In the genomic region with DNA sequence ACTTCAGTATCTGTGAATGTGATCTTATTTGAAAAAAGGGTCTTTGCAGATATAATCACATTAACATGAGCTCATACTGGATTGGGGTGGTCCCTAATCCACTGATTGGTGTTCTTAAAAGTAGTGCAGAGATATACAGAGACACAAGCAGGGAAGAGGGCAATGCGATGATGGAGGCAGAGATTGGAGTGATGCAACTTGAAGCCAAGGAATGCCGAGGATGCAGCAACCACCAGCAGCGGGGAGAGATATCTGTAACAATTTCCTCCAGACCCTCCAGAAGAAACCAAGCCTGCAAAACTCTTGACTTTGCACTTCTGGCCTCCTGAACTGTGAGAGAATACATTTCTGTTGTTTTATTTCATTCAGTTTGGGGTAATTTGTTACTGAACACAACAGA, we compare ENCODE assay signal across 17 cellular contexts.
"Had no signal": no experiment of that assay in that cellular context is flagged by ENCODE, and none has a peak within 500 bp of the region (broad histone marks: within the 10 kb centered on the region; RNA-seq: fewer than 3 reads in every experiment).

No MANE protein-coding gene starts in this region.

- H3K4me3 Mint-ChIP-seq: activated CD8-positive, alpha-beta T cell treated with anti-CD3 and anti-CD28 coated beads for 36 hours; activated naive CD8-positive, alpha-beta T cell treated with anti-CD3 and anti-CD28 coated beads, Interleukin-2, amount 10 ng/mL, durations not matched to agents 7 days and 5 days; neural crest cell; stimulated activated naive CD8-positive, alpha-beta T cell treated with anti-CD3 and anti-CD28 coated beads, Interleukin-15, Interleukin-2, amounts not matched to agents 100 ng/mL and 50 ng/mL, for 24 hours had no signal

- H3K27ac ChIP-seq: cardiac muscle cell, coronary artery, left ventricle myocardium inferior, ovary, testis had no signal

- H3K4me3 ChIP-seq: cardiac muscle cell, coronary artery, left ventricle myocardium inferior, ovary, testis had no signal

- ATAC-seq: activated CD8-positive, alpha-beta T cell treated with anti-CD3 and anti-CD28 coated beads for 36 hours had no signal

- H3K36me3 ChIP-seq: cardiac muscle cell, left ventricle myocardium inferior, ovary had no signal

- H3K27me3 Mint-ChIP-seq: activated naive CD8-positive, alpha-beta T cell treated with anti-CD3 and anti-CD28 coated beads, Interleukin-2, amount 10 ng/mL, durations not matched to agents 7 days and 5 days; stimulated activated naive CD8-positive, alpha-beta T cell treated with anti-CD3 and anti-CD28 coated beads, Interleukin-15, Interleukin-2, amounts not matched to agents 100 ng/mL and 50 ng/mL, for 24 hours had no signal

- H3K4me1 Mint-ChIP-seq: neural crest cell had no signal

- H3K9me3 Mint-ChIP-seq: neural crest cell; stimulated activated naive CD8-positive, alpha-beta T cell treated with anti-CD3 and anti-CD28 coated beads, Interleukin-15, Interleukin-2, amounts not matched to agents 100 ng/mL and 50 ng/mL, for 24 hours had no signal

- H3K27me3 ChIP-seq: cardiac muscle cell, ovary, testis had no signal

- DNase-seq: activated CD4-positive, alpha-beta T cell treated with anti-CD3 and anti-CD28 coated beads for 4 hours; activated CD8-positive, alpha-beta memory T cell treated with anti-CD3 and anti-CD28 coated beads, Interleukin-2, amount 50 U/mL, for 48 hours; activated CD8-positive, alpha-beta T cell treated with anti-CD3 and anti-CD28 coated beads for 36 hours; activated naive CD8-positive, alpha-beta T cell treated with anti-CD3 and anti-CD28 coated beads, Interleukin-2, amount 10 ng/mL, durations not matched to agents 7 days and 5 days; aorta; effector CD8-positive, alpha-beta T cell; glutamatergic neuron; left ventricle myocardium inferior; ovary; stimulated activated CD4-positive, alpha-beta T cell treated with anti-CD3 and anti-CD28 coated beads, Interleukin-4, amount 100 ng/mL, for 1 hour; stimulated activated CD8-positive, alpha-beta memory T cell treated with anti-CD3 and anti-CD28 coated beads, Interleukin-4, amount 100 ng/mL, for 48 hours; T1000; testis had no signal

- H3K9me3 ChIP-seq: left ventricle myocardium inferior, ovary, testis had no signal

- H3K27ac Mint-ChIP-seq: activated CD8-positive, alpha-beta T cell treated with anti-CD3 and anti-CD28 coated beads for 36 hours; activated naive CD8-positive, alpha-beta T cell treated with anti-CD3 and anti-CD28 coated beads, Interleukin-2, amount 10 ng/mL, durations not matched to agents 7 days and 5 days; stimulated activated naive CD8-positive, alpha-beta T cell treated with anti-CD3 and anti-CD28 coated beads, Interleukin-15, Interleukin-2, amounts not matched to agents 100 ng/mL and 50 ng/mL, for 24 hours had no signal

- H3K4me1 ChIP-seq: left ventricle myocardium inferior, testis had no signal
